ENCODE assay signal across 9 cellular contexts in the genomic region with DNA sequence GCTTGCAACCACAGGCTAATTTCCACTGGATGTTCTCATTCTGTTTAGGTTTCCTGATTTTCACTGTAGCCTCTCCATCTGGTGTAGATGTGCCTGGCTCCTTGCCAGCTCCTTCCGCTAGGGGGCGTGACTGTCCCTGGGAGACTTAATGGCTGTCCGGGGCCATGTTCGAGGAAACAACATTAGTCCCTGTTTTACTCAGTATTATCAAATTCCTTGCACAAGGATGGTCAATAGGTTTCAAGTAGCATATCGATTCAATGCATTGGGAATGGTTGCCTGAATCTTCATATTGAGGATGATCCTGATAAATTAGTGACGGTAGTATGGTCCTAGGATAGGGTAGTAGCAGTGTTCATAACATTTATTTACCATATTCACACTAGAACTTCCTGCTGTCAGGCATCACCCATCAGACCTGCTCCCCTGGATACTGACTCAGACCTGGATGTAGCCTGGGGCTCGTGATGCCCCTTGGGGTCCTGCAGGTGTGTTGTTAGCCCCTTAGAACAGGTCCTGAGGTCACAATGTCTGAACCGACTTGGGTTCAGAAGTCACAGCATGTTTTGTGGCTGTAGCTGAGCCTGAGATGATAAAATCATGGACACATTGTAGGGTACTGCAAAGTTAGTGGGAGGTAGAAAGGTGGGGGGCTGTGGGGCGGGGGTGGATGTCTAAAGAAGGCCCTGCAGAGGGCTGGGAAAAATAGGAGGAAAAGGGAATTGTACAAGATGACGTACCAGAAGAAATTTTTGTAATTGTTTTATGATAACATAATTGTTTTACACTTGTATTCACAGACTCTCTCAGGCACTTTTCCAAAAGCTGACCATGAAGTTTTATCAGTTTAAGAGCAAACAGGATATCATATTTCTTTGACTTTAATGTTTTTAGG. TPM values are rescaled to one million over a fixed set of nuclear protein-coding genes. Genes with fewer than 3 reads are reported as not detected.
DNase-seq lines count a peak whose midpoint lies in the region; ATAC-seq and TF ChIP-seq lines count a peak whose summit lies in the region.
"Had no signal": no experiment of that assay in that cellular context is flagged by ENCODE, and none has a peak within 500 bp of the region (broad histone marks: within the 10 kb centered on the region; RNA-seq: fewer than 3 reads in every experiment).

No MANE protein-coding gene starts in this region.

- no peak for DNase-seq in AG04450 (ENCODE audit: low read depth, low spot score)
- peak; percentile 82 for DNase-seq in H4 (ENCODE audit: low spot score)
- DNase-seq in body of pancreas, result peak; percentile 46 to 59 (median 54)
- DNase-seq in right lobe of liver, result peak; percentile 72 to 83 (median 75)
- DNase-seq in upper lobe of right lung, result peak; percentile 79

- H3K9me2 ChIP-seq in SU-DHL-6 (replicated peaks; ENCODE audit: insufficient read depth, low read length), result no peaks in the 10 kb centered on the region

- H3F3A ChIP-seq in SU-DHL-6 (ENCODE audit: insufficient read depth), result peaks cover 5% of the 10 kb centered on the region; the same call in 1 of the 2 replicates

- H3K4me2 ChIP-seq in SU-DHL-6 (ENCODE audit: low read depth, low read length, poor library complexity, severe bottlenecking), result no peak overlapping the region

- TF ChIP-seq POLR2A in body of pancreas (IDR thresholded peaks at IDR 0.05) (no peak), right lobe of liver (IDR thresholded peaks at IDR 0.05) (no peak)

- no peak overlapping the region for H2AFZ ChIP-seq in SU-DHL-6 (ENCODE audit: low read depth, low read length, severe bottlenecking)

- no peak overlapping the region for H3K9ac ChIP-seq in SU-DHL-6 (ENCODE audit: low read length)

- no peaks in the 10 kb centered on the region for H3K27me3 ChIP-seq in AG04450 (ENCODE audit: control insufficient read depth, insufficient read depth, low read length)
- H3K27me3 ChIP-seq in SU-DHL-6 (ENCODE audit: low read length), result no peaks in the 10 kb centered on the region
- H3K27me3 ChIP-seq in body of pancreas, result no peaks in the 10 kb centered on the region
- no peaks in the 10 kb centered on the region for H3K27me3 ChIP-seq in right lobe of liver
- H3K27me3 ChIP-seq in upper lobe of right lung, result no peaks in the 10 kb centered on the region

- ATAC-seq in body of pancreas (peak; percentile 63), right lobe of liver (peak; percentile 47 to 66 (median 63)), upper lobe of right lung (peak; percentile 67), HG03095 (IDR thresholded peaks at IDR 0.05; ENCODE audit: unreplicated experiment) (no peak), GM19328 (IDR thresholded peaks at IDR 0.05; ENCODE audit: unreplicated experiment) (no peak)

- peaks cover 12% of the 10 kb centered on the region for H3K4me1 ChIP-seq in body of pancreas
- H3K4me1 ChIP-seq in right lobe of liver, result peaks cover 0 to 4% (median 0%) of the 10 kb centered on the region in 4 donors
- no peaks in the 10 kb centered on the region for H3K4me1 ChIP-seq in upper lobe of right lung

- intact Hi-C loops in body of pancreas (cut with DNase I), result no loop called here
- intact Hi-C loops in right lobe of liver (cut with DNase I), result no loop called here
- intact Hi-C loops in upper lobe of right lung (cut with DNase I), result no loop called here

- POLR2A ChIA-PET in AG04450 (lab: Yijun Ruan, JAX), result interaction anchor here (0.6 kb wide), 1 partner anchor 150 kb away, joined by 4 read pairs; no protein-coding TSS in a partner anchor

- H3K27ac ChIP-seq in AG04450 (ENCODE audit: low read depth, low read length) (peak overlapping the region; percentile 90), SU-DHL-6 (ENCODE audit: low read depth, low read length) (no peak overlapping the region), body of pancreas (peak overlapping the region in 3 of 4 donors; percentile 31 to 64 (median 55)), right lobe of liver (no peak overlapping the region), upper lobe of right lung (no peak overlapping the region)
- H3K27ac ChIP-seq: epithelial cell of prostate had no signal

- H4K20me1 ChIP-seq in SU-DHL-6 (ENCODE audit: low read depth, low read length), result no peaks in the 10 kb centered on the region

- CTCF ChIA-PET in AG04450 (lab: Charles Lee), result interaction anchor here (1.1 to 1.6 kb wide), 3 partner anchors 11 to 265 kb away, joined by 5 read pairs; a partner anchor contains a TSS

- H3K36me3 ChIP-seq in SU-DHL-6 (ENCODE audit: low read length) (no peaks in the 10 kb centered on the region), body of pancreas (replicated peaks in 1 of 2; ENCODE audit: insufficient read depth in 1 of 2, low read depth in 2 of 2) (no peaks in the 10 kb centered on the region), right lobe of liver (no peaks in the 10 kb centered on the region), upper lobe of right lung (no peaks in the 10 kb centered on the region)

- no peaks in the 10 kb centered on the region for H3K9me3 ChIP-seq in AG04450 (ENCODE audit: control insufficient read depth, insufficient read depth, low read length)
- H3K9me3 ChIP-seq in SU-DHL-6 (ENCODE audit: insufficient read depth, low read length), result no peaks in the 10 kb centered on the region
- H3K9me3 ChIP-seq in body of pancreas, result no peaks in the 10 kb centered on the region
- no peaks in the 10 kb centered on the region for H3K9me3 ChIP-seq in right lobe of liver
- H3K9me3 ChIP-seq in upper lobe of right lung, result no peaks in the 10 kb centered on the region

- no peaks in the 10 kb centered on the region for H3K79me2 ChIP-seq in SU-DHL-6 (ENCODE audit: insufficient read depth, low read length)

- TF ChIP-seq CTCF in AG04450 (IDR thresholded peaks at IDR 0.05; ENCODE audit: low read depth, low read length) (peak; percentile 34; the same call in 1 of the 2 replicates), SU-DHL-6 (IDR thresholded peaks at IDR 0.05; ENCODE audit: insufficient read depth, low read length, poor library complexity, severe bottlenecking) (peak; percentile 56), body of pancreas (IDR thresholded peaks at IDR 0.05) (peak in 1 of 7 experiments; percentile 13), right lobe of liver (IDR thresholded peaks at IDR 0.05) (peak in 2 of 4 donors; percentile 17 to 19), upper lobe of right lung (IDR thresholded peaks at IDR 0.05) (peak; percentile 31)

- 18 to 26% methylated on average over 10 of the region's 10 CpGs for WGBS in body of pancreas, 2 donors
- WGBS in right lobe of liver (ENCODE audit: insufficient coverage, low coverage, low lambda C conversion rate, missing lambda C conversion rate), result 41% methylated on average over 9 of the region's 10 CpGs

- no peak overlapping the region for H3K4me3 ChIP-seq in AG04450 (ENCODE audit: low read depth, low read length)
- no peak overlapping the region for H3K4me3 ChIP-seq in SU-DHL-6 (ENCODE audit: insufficient read depth, low read length, poor library complexity, severe bottlenecking)
- H3K4me3 ChIP-seq in body of pancreas, result no peak overlapping the region
- no peak overlapping the region for H3K4me3 ChIP-seq in right lobe of liver
- no peak overlapping the region for H3K4me3 ChIP-seq in upper lobe of right lung

RNA-seq across cellular contexts. Expression of a gene that starts 8.9 kb away (rescaled TPM):
- 17.7 and 21.8 TPM in 2 replicates for polyA plus RNA-seq in AG04450 (2011; rRNA removed)
- 23.5 and 39.1 TPM in 2 replicates for polyA minus RNA-seq in AG04450 (2011; rRNA and poly(A)+ RNA removed)
- 6.9 and 8.8 TPM in 2 replicates for total RNA-seq in H4 (2014; rRNA removed; shearing (Covaris generic))
- 10 to 100 TPM; 13.2 to 70.8 TPM for total RNA-seq in body of pancreas
- total RNA-seq in right lobe of liver, result 10 to 100 TPM in 3 of 6 experiments, 1 to 10 TPM in 3; 5.5 to 15.6 (median 9.9) TPM
- total RNA-seq in upper lobe of right lung, result 24.9 TPM

Comparison
In these comparisons a context has a peak if more than half of its experiments do, and no peak if none do; other contexts are left out.
1. H3K27ac ChIP-seq: peak in AG04450 (single experiment) and body of pancreas (3 of 4); none in SU-DHL-6 (single experiment), right lobe of liver (0 of 3) and upper lobe of right lung (single experiment).
2. ATAC-seq: peak in body of pancreas (single experiment), right lobe of liver (4 of 4) and upper lobe of right lung (single experiment); none in HG03095 (single experiment) and GM19328 (single experiment).